ENCODE assay signal across 1 cellular context in the genomic region with DNA sequence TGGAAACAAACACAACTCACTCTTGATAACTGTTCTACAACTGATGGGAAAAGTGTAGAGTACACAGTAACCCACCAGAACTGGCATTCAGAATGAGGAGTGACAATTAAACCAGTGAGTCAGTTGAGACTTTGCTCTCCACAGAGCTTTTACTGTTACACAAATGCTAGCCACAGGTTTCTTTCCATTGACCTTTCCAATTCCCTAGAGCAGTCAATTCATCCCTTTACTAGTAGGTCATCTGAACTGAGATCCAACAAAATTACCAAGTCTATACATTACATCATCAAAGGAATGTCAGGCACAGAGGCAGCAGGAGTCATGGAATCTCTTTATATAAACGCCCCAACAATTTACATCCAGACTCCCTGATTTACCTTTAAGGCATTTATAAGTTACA.
TF ChIP-seq lines count a peak whose summit lies in the region.

No MANE protein-coding gene starts in this region.

TF ChIP-seq in HepG2, 621 proteins besides CTCF, POLR2A, EP300 and RAD21 (continued from another document and continues in another):
- TF ChIP-seq, protein P1, sequence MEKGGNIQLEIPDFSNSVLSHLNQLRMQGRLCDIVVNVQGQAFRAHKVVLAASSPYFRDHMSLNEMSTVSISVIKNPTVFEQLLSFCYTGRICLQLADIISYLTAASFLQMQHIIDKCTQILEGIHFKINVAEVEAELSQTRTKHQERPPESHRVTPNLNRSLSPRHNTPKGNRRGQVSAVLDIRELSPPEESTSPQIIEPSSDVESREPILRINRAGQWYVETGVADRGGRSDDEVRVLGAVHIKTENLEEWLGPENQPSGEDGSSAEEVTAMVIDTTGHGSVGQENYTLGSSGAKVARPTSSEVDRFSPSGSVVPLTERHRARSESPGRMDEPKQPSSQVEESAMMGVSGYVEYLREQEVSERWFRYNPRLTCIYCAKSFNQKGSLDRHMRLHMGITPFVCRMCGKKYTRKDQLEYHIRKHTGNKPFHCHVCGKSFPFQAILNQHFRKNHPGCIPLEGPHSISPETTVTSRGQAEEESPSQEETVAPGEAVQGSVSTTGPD (CRISPR knock-in tag; IDR thresholded peaks at IDR 0.05): no peak
- no peak for TF ChIP-seq ZNF777 (CRISPR knock-in tag; IDR thresholded peaks at IDR 0.05)
- no peak for TF ChIP-seq ZBTB7A (CRISPR knock-in tag; IDR thresholded peaks at IDR 0.05)
- TF ChIP-seq ZNF17 (CRISPR knock-in tag; IDR thresholded peaks at IDR 0.05): no peak
- TF ChIP-seq NR2F2 (IDR thresholded peaks at IDR 0.05; ENCODE audit: borderline replicate concordance, low read depth): no peak
- no peak for TF ChIP-seq FOXJ3 (CRISPR knock-in tag; IDR thresholded peaks at IDR 0.05; ENCODE audit: borderline replicate concordance)
- no peak for TF ChIP-seq MBNL3 (CRISPR knock-in tag; conservative IDR thresholded peaks at IDR 0.05)
- TF ChIP-seq FOXA3 (CRISPR knock-in tag; IDR thresholded peaks at IDR 0.05): 0 out of 2 replicates have a peak, but pooled peaks have one; percentile 11
- no peak for TF ChIP-seq BRD4 (CRISPR knock-in tag; IDR thresholded peaks at IDR 0.05)
- TF ChIP-seq, protein P2, sequence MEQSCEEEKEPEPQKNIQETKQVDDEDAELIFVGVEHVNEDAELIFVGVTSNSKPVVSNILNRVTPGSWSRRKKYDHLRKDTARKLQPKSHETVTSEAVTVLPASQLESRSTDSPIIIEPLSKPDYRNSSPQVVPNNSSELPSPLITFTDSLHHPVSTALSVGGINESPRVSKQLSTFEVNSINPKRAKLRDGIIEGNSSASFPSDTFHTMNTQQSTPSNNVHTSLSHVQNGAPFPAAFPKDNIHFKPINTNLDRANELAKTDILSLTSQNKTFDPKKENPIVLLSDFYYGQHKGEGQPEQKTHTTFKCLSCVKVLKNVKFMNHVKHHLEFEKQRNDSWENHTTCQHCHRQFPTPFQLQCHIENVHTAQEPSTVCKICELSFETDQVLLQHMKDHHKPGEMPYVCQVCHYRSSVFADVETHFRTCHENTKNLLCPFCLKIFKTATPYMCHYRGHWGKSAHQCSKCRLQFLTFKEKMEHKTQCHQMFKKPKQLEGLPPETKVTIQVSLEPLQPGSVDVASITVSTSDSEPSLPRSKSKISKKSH (CRISPR knock-in tag; IDR thresholded peaks at IDR 0.05; ENCODE audit: borderline replicate concordance): no peak
- TF ChIP-seq, protein P3, sequence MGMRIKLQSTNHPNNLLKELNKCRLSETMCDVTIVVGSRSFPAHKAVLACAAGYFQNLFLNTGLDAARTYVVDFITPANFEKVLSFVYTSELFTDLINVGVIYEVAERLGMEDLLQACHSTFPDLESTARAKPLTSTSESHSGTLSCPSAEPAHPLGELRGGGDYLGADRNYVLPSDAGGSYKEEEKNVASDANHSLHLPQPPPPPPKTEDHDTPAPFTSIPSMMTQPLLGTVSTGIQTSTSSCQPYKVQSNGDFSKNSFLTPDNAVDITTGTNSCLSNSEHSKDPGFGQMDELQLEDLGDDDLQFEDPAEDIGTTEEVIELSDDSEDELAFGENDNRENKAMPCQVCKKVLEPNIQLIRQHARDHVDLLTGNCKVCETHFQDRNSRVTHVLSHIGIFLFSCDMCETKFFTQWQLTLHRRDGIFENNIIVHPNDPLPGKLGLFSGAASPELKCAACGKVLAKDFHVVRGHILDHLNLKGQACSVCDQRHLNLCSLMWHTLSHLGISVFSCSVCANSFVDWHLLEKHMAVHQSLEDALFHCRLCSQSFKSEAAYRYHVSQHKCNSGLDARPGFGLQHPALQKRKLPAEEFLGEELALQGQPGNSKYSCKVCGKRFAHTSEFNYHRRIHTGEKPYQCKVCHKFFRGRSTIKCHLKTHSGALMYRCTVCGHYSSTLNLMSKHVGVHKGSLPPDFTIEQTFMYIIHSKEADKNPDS (CRISPR knock-in tag; IDR thresholded peaks at IDR 0.05): no peak
- no peak for TF ChIP-seq ZFP41 (CRISPR knock-in tag; IDR thresholded peaks at IDR 0.05; ENCODE audit: borderline replicate concordance)
- no peak for TF ChIP-seq ZFP82 (CRISPR knock-in tag; IDR thresholded peaks at IDR 0.05; ENCODE audit: borderline replicate concordance)
- no peak for TF ChIP-seq RFX1 (IDR thresholded peaks at IDR 0.05)
- TF ChIP-seq, protein P4, sequence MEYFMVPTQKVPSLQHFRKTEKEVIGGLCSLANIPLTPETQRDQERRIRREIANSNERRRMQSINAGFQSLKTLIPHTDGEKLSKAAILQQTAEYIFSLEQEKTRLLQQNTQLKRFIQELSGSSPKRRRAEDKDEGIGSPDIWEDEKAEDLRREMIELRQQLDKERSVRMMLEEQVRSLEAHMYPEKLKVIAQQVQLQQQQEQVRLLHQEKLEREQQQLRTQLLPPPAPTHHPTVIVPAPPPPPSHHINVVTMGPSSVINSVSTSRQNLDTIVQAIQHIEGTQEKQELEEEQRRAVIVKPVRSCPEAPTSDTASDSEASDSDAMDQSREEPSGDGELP (IDR thresholded peaks at IDR 0.05; ENCODE audit: borderline replicate concordance, low read depth): no peak
- no peak for TF ChIP-seq ZFAT (CRISPR knock-in tag; conservative IDR thresholded peaks at IDR 0.05)
- TF ChIP-seq CHCHD3 (CRISPR knock-in tag; IDR thresholded peaks at IDR 0.05): no peak
- TF ChIP-seq MAZ (IDR thresholded peaks at IDR 0.05; ENCODE audit: borderline replicate concordance, low read depth, low read length): no peak
- TF ChIP-seq MAZ (CRISPR knock-in tag; IDR thresholded peaks at IDR 0.05; ENCODE audit: low read depth): no peak
- TF ChIP-seq, protein P5, sequence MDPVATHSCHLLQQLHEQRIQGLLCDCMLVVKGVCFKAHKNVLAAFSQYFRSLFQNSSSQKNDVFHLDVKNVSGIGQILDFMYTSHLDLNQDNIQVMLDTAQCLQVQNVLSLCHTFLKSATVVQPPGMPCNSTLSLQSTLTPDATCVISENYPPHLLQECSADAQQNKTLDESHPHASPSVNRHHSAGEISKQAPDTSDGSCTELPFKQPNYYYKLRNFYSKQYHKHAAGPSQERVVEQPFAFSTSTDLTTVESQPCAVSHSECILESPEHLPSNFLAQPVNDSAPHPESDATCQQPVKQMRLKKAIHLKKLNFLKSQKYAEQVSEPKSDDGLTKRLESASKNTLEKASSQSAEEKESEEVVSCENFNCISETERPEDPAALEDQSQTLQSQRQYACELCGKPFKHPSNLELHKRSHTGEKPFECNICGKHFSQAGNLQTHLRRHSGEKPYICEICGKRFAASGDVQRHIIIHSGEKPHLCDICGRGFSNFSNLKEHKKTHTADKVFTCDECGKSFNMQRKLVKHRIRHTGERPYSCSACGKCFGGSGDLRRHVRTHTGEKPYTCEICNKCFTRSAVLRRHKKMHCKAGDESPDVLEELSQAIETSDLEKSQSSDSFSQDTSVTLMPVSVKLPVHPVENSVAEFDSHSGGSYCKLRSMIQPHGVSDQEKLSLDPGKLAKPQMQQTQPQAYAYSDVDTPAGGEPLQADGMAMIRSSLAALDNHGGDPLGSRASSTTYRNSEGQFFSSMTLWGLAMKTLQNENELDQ (CRISPR knock-in tag; IDR thresholded peaks at IDR 0.05; ENCODE audit: borderline replicate concordance): no peak
- no peak for TF ChIP-seq CHD2 (IDR thresholded peaks at IDR 0.05; ENCODE audit: low read depth, low read length)
- no peak for TF ChIP-seq SMC3 (IDR thresholded peaks at IDR 0.05; ENCODE audit: low read length)
- no peak for TF ChIP-seq ZNF782 (CRISPR knock-in tag; IDR thresholded peaks at IDR 0.05; ENCODE audit: borderline replicate concordance)
- no peak for TF ChIP-seq HOXA7 (CRISPR knock-in tag; IDR thresholded peaks at IDR 0.05)
- TF ChIP-seq REXO4 (CRISPR knock-in tag; IDR thresholded peaks at IDR 0.05; ENCODE audit: borderline replicate concordance): no peak
- no peak for TF ChIP-seq RFX3 (CRISPR knock-in tag; IDR thresholded peaks at IDR 0.05)
- TF ChIP-seq, protein P6, sequence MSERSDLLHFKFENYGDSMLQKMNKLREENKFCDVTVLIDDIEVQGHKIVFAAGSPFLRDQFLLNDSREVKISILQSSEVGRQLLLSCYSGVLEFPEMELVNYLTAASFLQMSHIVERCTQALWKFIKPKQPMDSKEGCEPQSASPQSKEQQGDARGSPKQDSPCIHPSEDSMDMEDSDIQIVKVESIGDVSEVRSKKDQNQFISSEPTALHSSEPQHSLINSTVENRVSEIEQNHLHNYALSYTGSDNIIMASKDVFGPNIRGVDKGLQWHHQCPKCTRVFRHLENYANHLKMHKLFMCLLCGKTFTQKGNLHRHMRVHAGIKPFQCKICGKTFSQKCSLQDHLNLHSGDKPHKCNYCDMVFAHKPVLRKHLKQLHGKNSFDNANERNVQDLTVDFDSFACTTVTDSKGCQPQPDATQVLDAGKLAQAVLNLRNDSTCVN (CRISPR knock-in tag; IDR thresholded peaks at IDR 0.05; ENCODE audit: borderline replicate concordance): no peak
- TF ChIP-seq SIX4 (CRISPR knock-in tag; IDR thresholded peaks at IDR 0.05): no peak
- no peak for TF ChIP-seq ARNTL (CRISPR knock-in tag; IDR thresholded peaks at IDR 0.05)
- TF ChIP-seq MAFK (conservative IDR thresholded peaks at IDR 0.05 in 1 of 2, IDR thresholded peaks at IDR 0.05 in 1 of 2; ENCODE audit: low read length in 2 of 2): no peak
- TF ChIP-seq, protein P7, sequence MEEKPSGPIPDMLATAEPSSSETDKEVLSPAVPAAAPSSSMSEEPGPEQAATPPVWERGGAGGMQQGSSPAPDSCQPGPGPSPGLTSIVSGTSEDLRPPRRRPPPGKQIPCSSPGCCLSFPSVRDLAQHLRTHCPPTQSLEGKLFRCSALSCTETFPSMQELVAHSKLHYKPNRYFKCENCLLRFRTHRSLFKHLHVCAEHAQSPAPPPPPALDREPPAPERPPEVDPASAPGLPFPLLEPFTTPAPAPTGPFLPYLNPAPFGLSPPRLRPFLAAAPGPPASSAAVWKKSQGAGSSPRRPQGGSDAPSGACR (CRISPR knock-in tag; IDR thresholded peaks at IDR 0.05): no peak
- no peak; the same call in 1 of the 2 replicates for TF ChIP-seq NR2F6 (IDR thresholded peaks at IDR 0.05)
- 0 out of 2 replicates have a peak, but pooled peaks have one; percentile 13 for TF ChIP-seq NR2F6 (CRISPR knock-in tag; IDR thresholded peaks at IDR 0.05)
- TF ChIP-seq ZNF644 (CRISPR knock-in tag; IDR thresholded peaks at IDR 0.05; ENCODE audit: low read depth): peak; percentile 64; the same call in 1 of the 2 replicates
- no peak for TF ChIP-seq ZNF33A (CRISPR knock-in tag; IDR thresholded peaks at IDR 0.05; ENCODE audit: borderline replicate concordance)
- TF ChIP-seq NR2C2 (CRISPR knock-in tag; IDR thresholded peaks at IDR 0.05; ENCODE audit: borderline replicate concordance): no peak
- TF ChIP-seq THAP11 (CRISPR knock-in tag; IDR thresholded peaks at IDR 0.05): no peak
- no peak; the same call in 1 of the 2 replicates for TF ChIP-seq HMG20A (CRISPR knock-in tag; IDR thresholded peaks at IDR 0.05; ENCODE audit: borderline replicate concordance)
- no peak for TF ChIP-seq ZNF713 (CRISPR knock-in tag; IDR thresholded peaks at IDR 0.05)
- TF ChIP-seq HOXA5 (CRISPR knock-in tag; IDR thresholded peaks at IDR 0.05): no peak
- no peak for TF ChIP-seq ZNF343 (CRISPR knock-in tag; IDR thresholded peaks at IDR 0.05)
- TF ChIP-seq ZNF101 (CRISPR knock-in tag; IDR thresholded peaks at IDR 0.05; ENCODE audit: borderline replicate concordance, low read depth): no peak
- no peak for TF ChIP-seq JARID2 (CRISPR knock-in tag; IDR thresholded peaks at IDR 0.05; ENCODE audit: insufficient replicate concordance)
- TF ChIP-seq ATF7 (IDR thresholded peaks at IDR 0.05): peak; percentile 74
- TF ChIP-seq ATF7 (CRISPR knock-in tag; IDR thresholded peaks at IDR 0.05): no peak
- TF ChIP-seq, protein P8, sequence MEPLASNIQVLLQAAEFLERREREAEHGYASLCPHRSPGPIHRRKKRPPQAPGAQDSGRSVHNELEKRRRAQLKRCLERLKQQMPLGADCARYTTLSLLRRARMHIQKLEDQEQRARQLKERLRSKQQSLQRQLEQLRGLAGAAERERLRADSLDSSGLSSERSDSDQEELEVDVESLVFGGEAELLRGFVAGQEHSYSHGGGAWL (CRISPR knock-in tag; IDR thresholded peaks at IDR 0.05): no peak
- TF ChIP-seq, protein P9, sequence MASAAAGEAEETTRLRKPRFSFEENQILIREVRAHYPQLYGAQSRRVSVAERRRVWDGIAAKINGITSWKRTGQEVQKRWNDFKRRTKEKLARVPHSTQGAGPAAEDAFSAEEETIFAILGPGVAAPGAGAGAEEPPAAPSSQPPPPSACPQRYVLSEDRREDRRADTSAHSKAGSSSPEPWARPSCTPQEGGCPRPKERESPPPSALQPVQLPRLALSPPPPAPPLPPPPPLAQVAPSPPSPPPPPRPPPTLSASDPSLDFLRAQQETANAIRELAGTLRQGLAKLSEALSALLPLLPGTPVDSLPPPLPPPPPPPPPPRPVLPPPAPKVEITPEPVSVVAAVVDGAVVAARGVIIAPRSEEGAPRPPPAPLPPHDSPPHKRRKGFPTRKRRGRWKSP (CRISPR knock-in tag; IDR thresholded peaks at IDR 0.05): no peak
- TF ChIP-seq PAX8 (CRISPR knock-in tag; IDR thresholded peaks at IDR 0.05; ENCODE audit: borderline replicate concordance): no peak
- TF ChIP-seq, protein P10, sequence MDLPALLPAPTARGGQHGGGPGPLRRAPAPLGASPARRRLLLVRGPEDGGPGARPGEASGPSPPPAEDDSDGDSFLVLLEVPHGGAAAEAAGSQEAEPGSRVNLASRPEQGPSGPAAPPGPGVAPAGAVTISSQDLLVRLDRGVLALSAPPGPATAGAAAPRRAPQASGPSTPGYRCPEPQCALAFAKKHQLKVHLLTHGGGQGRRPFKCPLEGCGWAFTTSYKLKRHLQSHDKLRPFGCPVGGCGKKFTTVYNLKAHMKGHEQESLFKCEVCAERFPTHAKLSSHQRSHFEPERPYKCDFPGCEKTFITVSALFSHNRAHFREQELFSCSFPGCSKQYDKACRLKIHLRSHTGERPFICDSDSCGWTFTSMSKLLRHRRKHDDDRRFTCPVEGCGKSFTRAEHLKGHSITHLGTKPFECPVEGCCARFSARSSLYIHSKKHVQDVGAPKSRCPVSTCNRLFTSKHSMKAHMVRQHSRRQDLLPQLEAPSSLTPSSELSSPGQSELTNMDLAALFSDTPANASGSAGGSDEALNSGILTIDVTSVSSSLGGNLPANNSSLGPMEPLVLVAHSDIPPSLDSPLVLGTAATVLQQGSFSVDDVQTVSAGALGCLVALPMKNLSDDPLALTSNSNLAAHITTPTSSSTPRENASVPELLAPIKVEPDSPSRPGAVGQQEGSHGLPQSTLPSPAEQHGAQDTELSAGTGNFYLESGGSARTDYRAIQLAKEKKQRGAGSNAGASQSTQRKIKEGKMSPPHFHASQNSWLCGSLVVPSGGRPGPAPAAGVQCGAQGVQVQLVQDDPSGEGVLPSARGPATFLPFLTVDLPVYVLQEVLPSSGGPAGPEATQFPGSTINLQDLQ (CRISPR knock-in tag; IDR thresholded peaks at IDR 0.05): no peak
- TF ChIP-seq, protein P11, sequence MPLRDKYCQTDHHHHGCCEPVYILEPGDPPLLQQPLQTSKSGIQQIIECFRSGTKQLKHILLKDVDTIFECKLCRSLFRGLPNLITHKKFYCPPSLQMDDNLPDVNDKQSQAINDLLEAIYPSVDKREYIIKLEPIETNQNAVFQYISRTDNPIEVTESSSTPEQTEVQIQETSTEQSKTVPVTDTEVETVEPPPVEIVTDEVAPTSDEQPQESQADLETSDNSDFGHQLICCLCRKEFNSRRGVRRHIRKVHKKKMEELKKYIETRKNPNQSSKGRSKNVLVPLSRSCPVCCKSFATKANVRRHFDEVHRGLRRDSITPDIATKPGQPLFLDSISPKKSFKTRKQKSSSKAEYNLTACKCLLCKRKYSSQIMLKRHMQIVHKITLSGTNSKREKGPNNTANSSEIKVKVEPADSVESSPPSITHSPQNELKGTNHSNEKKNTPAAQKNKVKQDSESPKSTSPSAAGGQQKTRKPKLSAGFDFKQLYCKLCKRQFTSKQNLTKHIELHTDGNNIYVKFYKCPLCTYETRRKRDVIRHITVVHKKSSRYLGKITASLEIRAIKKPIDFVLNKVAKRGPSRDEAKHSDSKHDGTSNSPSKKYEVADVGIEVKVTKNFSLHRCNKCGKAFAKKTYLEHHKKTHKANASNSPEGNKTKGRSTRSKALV (CRISPR knock-in tag; IDR thresholded peaks at IDR 0.05): no peak
